ENCODE assay signal across 36 cellular contexts in genomic region chr1:114651893-114652292, GRCh38. TPM values are rescaled to one million over a fixed set of nuclear protein-coding genes. Genes with fewer than 3 reads are reported as not detected.
"Had no signal": no experiment of that assay in that cellular context is flagged by ENCODE, and none has a peak within 500 bp of the region (broad histone marks: within the 10 kb centered on the region; RNA-seq: fewer than 3 reads in every experiment).

No MANE protein-coding gene starts in this region.

- ATAC-seq: activated CD4-positive, CD25-positive, alpha-beta regulatory T cell treated with anti-CD3 and anti-CD28 coated beads, Interleukin-2, amount 50 U/mL, for 24 hours; activated CD8-positive, alpha-beta T cell treated with anti-CD3 and anti-CD28 coated beads for 36 hours; activated T-cell treated with anti-CD3 and anti-CD28 coated beads, Interleukin-2, amount 50 U/mL, for 4 hours; activated T-helper 17 cell treated with anti-CD3 and anti-CD28 coated beads, Interleukin-2, amount 50 U/mL, for 72 hours; gastroesophageal sphincter; T-helper 17 cell had no signal

- H3K27ac ChIP-seq: brain microvascular endothelial cell, cardiac muscle cell, colonic mucosa, epithelial cell of prostate, esophagus squamous epithelium, gastroesophageal sphincter, WERI-Rb-1 had no signal

- H3K36me3 ChIP-seq: brain microvascular endothelial cell, cardiac muscle cell, colonic mucosa, gastroesophageal sphincter, WERI-Rb-1 had no signal

- FAIRE-seq: astrocyte, endometrium, endothelial cell of umbilical vein had no signal

- DNase-seq: activated B cell treated with CpG ODN at 0.5 μM for 24 hours; activated CD4-positive, alpha-beta T cell treated with anti-CD3 and anti-CD28 coated beads for 48 hours; activated CD4-positive, alpha-beta T cell treated with anti-CD3 and anti-CD28 coated beads, Interleukin-2, amount 50 U/mL, for 1 hour; activated CD4-positive, alpha-beta T cell treated with anti-CD3 and anti-CD28 coated beads, Interleukin-2, amount 50 U/mL, for 48 hours; activated CD8-positive, alpha-beta memory T cell treated with anti-CD3 and anti-CD28 coated beads for 24 hours; activated CD8-positive, alpha-beta T cell treated with anti-CD3 and anti-CD28 coated beads for 36 hours; activated effector memory CD4-positive, alpha-beta T cell treated with Interleukin-2 at 50 U/mL for 16 hours; activated gamma-delta T cell treated with Interleukin-2 at 50 U/mL for 16 hours; activated naive CD4-positive, alpha-beta T cell treated with anti-CD3 and anti-CD28 coated beads, Interleukin-2, amount 50 U/mL, for 16 hours; activated naive CD4-positive, alpha-beta T cell treated with Interleukin-2 at 50 U/mL for 16 hours; activated T-cell treated with anti-CD3 and anti-CD28 coated beads, Interleukin-2, amount 50 U/mL, for 4 hours; amniotic stem cell; anterior cingulate cortex; brain microvascular endothelial cell; central memory CD4-positive, alpha-beta T cell; cerebellar nuclear complex; colonic mucosa; effector CD8-positive, alpha-beta T cell; esophagus squamous epithelium; foreskin melanocyte; T-helper 1 cell; T-helper 17 cell; T1000; WERI-Rb-1 had no signal

- H3K4me3 ChIP-seq: cardiac muscle cell, colonic mucosa, esophagus squamous epithelium, gastroesophageal sphincter had no signal

- H3K27me3 ChIP-seq: brain microvascular endothelial cell, cardiac muscle cell, colonic mucosa, esophagus squamous epithelium, gastroesophageal sphincter had no signal

- H3K4me1 ChIP-seq: colonic mucosa, esophagus squamous epithelium, gastroesophageal sphincter had no signal

- H3K9me3 ChIP-seq: colonic mucosa, esophagus squamous epithelium, gastroesophageal sphincter had no signal

RNA-seq across cellular contexts. Expression of gene AMPD1, which starts 43.5 kb away (rescaled TPM):
- total RNA-seq: activated B cell treated with CpG ODN at 0.5 μM for 24 hours; activated CD8-positive, alpha-beta T cell treated with anti-CD3 and anti-CD28 coated beads for 36 hours; activated T-cell treated with anti-CD3 and anti-CD28 coated beads, Interleukin-2, amount 50 U/mL, for 4 hours; activated T-helper 17 cell treated with anti-CD3 and anti-CD28 coated beads, Interleukin-2, amount 50 U/mL, for 72 hours; astrocyte; cardiac muscle cell; dermis microvascular lymphatic vessel endothelial cell; endothelial cell of umbilical vein; fibroblast of lung; fibroblast of villous mesenchyme; gastroesophageal sphincter; glomerular endothelial cell; T-helper 17 cell had no signal
- polyA plus RNA-seq: cardiac muscle cell, endothelial cell of umbilical vein, fibroblast of lung had no signal
